ENCODE assay signal across 1 cellular context in the genomic region with DNA sequence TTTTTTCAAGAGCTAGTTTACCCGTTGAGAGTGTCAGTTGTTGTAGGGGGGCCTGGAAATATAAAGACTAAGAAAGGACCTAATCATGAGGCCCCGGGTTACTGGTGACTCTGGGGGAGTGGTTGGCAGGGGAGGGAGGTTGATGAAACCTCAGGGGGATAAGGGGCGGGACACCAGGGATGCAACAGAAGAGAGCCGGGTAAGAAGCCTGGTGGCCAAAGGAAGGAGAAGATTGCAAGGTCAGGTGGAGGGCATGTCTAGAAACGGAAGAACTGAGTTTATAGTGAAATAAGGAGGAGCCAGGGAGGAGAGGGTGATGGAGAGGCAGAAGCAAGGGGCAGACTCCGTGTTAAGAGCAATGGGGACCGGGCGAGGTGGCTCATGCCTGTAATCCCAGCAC.
TF ChIP-seq lines count a peak whose summit lies in the region.

No MANE protein-coding gene starts in this region.

TF ChIP-seq in K562, 482 proteins besides CTCF, POLR2A, EP300 and RAD21:
- peak; percentile 20; the same call in 1 of the 2 replicates for TF ChIP-seq ESRRA (IDR thresholded peaks at IDR 0.05; ENCODE audit: borderline replicate concordance, low read depth)
- TF ChIP-seq ZNF586 (CRISPR knock-in tag; conservative IDR thresholded peaks at IDR 0.05), result no peak
